1 cellular context compared by ENCODE assay signal in the genomic region with DNA sequence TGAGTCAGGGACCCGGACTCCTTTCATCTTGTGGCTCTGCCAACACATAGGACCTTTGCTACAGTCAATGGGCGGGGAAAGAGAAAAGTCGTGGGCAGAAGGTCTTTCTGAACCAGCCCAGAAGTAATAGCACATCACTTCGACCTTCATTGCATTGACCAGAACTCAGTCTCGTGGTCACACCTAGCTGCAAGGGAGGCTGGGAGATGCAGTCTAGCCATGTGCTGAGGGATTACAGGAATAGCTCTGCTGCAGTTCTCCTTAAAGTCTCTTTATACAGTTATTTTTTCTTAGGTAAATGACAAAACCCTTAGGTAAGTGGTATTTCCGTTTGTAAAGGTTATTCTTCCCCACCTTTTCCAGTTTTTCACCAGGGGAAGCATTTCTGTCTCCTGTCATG.
TF ChIP-seq lines count a peak whose summit lies in the region.

No MANE protein-coding gene starts in this region.

TF ChIP-seq in K562, 482 proteins besides CTCF, POLR2A, EP300 and RAD21:
- TF ChIP-seq CBX1 (IDR thresholded peaks at IDR 0.05; ENCODE audit: low read depth) (no peak), HNRNPK (IDR thresholded peaks at IDR 0.05; ENCODE audit: low read depth, low read length, poor library complexity, severe bottlenecking) (no peak), RFX5 (IDR thresholded peaks at IDR 0.05; ENCODE audit: low read depth, low read length) (no peak), MCM5 (IDR thresholded peaks at IDR 0.05; ENCODE audit: low read depth) (no peak), CEBPB (tag; IDR thresholded peaks at IDR 0.05) (no peak), TRIM28 (IDR thresholded peaks at IDR 0.05) (peak; percentile 33; the same call in 1 of the 2 replicates), PHF8 (IDR thresholded peaks at IDR 0.05; ENCODE audit: borderline replicate concordance, low read length) (no peak), FIP1L1 (IDR thresholded peaks at IDR 0.05; ENCODE audit: low read depth, low read length, poor library complexity, severe bottlenecking) (no peak), TRIM24 (IDR thresholded peaks at IDR 0.05) (peak; percentile 34 to 51; a peak in 3 of 4 replicates), JUNB (CRISPR knock-in tag; conservative IDR thresholded peaks at IDR 0.05) (no peak), MTA1 (IDR thresholded peaks at IDR 0.05; ENCODE audit: borderline replicate concordance) (no peak), L3MBTL2 (IDR thresholded peaks at IDR 0.05) (peak; percentile 25; the same call in 1 of the 2 replicates), CBX5 (IDR thresholded peaks at IDR 0.05; ENCODE audit: borderline replicate concordance, low read depth) (peak; percentile 61; the same call in 1 of the 2 replicates), PRMT5 (CRISPR knock-in tag; IDR thresholded peaks at IDR 0.05) (no peak), CBFB (CRISPR knock-in tag; IDR thresholded peaks at IDR 0.05) (no peak), YY1 (IDR thresholded peaks at IDR 0.05; ENCODE audit: borderline replicate concordance in 1 of 3, control insufficient read depth in 1 of 3, extremely low read depth in 1 of 3, insufficient read depth in 3 of 3, insufficient read length in 1 of 3, insufficient replicate concordance in 2 of 3, low read depth in 1 of 3, low read length in 2 of 3) (no peak), SAFB (IDR thresholded peaks at IDR 0.05; ENCODE audit: borderline replicate concordance, low read depth, low read length) (no peak), SETDB1 (IDR thresholded peaks at IDR 0.05; ENCODE audit: low read length) (no peak), CBX3 (IDR thresholded peaks at IDR 0.05; ENCODE audit: borderline replicate concordance in 1 of 2, low read length in 2 of 2) (peak in 1 of 2 experiments; percentile 96; a peak in 2 of 3 replicates), SIN3A (IDR thresholded peaks at IDR 0.05; ENCODE audit: borderline replicate concordance in 2 of 2, control insufficient read depth in 1 of 2, low read depth in 2 of 2, low read length in 2 of 2) (no peak), HSF4 (CRISPR knock-in tag; IDR thresholded peaks at IDR 0.05; ENCODE audit: borderline replicate concordance) (no peak)
- TF ChIP-seq, protein P1, sequence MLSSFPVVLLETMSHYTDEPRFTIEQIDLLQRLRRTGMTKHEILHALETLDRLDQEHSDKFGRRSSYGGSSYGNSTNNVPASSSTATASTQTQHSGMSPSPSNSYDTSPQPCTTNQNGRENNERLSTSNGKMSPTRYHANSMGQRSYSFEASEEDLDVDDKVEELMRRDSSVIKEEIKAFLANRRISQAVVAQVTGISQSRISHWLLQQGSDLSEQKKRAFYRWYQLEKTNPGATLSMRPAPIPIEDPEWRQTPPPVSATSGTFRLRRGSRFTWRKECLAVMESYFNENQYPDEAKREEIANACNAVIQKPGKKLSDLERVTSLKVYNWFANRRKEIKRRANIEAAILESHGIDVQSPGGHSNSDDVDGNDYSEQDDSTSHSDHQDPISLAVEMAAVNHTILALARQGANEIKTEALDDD (IDR thresholded peaks at IDR 0.05) = no peak
- TF ChIP-seq, protein P2, sequence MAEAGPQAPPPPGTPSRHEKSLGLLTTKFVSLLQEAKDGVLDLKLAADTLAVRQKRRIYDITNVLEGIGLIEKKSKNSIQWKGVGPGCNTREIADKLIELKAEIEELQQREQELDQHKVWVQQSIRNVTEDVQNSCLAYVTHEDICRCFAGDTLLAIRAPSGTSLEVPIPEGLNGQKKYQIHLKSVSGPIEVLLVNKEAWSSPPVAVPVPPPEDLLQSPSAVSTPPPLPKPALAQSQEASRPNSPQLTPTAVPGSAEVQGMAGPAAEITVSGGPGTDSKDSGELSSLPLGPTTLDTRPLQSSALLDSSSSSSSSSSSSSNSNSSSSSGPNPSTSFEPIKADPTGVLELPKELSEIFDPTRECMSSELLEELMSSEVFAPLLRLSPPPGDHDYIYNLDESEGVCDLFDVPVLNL (CRISPR knock-in tag; IDR thresholded peaks at IDR 0.05; ENCODE audit: low read depth) = no peak
- TF ChIP-seq, protein P3, sequence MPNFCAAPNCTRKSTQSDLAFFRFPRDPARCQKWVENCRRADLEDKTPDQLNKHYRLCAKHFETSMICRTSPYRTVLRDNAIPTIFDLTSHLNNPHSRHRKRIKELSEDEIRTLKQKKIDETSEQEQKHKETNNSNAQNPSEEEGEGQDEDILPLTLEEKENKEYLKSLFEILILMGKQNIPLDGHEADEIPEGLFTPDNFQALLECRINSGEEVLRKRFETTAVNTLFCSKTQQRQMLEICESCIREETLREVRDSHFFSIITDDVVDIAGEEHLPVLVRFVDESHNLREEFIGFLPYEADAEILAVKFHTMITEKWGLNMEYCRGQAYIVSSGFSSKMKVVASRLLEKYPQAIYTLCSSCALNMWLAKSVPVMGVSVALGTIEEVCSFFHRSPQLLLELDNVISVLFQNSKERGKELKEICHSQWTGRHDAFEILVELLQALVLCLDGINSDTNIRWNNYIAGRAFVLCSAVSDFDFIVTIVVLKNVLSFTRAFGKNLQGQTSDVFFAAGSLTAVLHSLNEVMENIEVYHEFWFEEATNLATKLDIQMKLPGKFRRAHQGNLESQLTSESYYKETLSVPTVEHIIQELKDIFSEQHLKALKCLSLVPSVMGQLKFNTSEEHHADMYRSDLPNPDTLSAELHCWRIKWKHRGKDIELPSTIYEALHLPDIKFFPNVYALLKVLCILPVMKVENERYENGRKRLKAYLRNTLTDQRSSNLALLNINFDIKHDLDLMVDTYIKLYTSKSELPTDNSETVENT (CRISPR knock-in tag; IDR thresholded peaks at IDR 0.05) = no peak
- TF ChIP-seq, protein P4, sequence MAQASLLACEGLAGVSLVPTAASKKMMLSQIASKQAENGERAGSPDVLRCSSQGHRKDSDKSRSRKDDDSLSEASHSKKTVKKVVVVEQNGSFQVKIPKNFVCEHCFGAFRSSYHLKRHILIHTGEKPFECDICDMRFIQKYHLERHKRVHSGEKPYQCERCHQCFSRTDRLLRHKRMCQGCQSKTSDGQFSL (CRISPR knock-in tag; IDR thresholded peaks at IDR 0.05) = no peak
- TF ChIP-seq, protein P4 (tag; IDR thresholded peaks at IDR 0.05) = no peak
- TF ChIP-seq, protein P5, sequence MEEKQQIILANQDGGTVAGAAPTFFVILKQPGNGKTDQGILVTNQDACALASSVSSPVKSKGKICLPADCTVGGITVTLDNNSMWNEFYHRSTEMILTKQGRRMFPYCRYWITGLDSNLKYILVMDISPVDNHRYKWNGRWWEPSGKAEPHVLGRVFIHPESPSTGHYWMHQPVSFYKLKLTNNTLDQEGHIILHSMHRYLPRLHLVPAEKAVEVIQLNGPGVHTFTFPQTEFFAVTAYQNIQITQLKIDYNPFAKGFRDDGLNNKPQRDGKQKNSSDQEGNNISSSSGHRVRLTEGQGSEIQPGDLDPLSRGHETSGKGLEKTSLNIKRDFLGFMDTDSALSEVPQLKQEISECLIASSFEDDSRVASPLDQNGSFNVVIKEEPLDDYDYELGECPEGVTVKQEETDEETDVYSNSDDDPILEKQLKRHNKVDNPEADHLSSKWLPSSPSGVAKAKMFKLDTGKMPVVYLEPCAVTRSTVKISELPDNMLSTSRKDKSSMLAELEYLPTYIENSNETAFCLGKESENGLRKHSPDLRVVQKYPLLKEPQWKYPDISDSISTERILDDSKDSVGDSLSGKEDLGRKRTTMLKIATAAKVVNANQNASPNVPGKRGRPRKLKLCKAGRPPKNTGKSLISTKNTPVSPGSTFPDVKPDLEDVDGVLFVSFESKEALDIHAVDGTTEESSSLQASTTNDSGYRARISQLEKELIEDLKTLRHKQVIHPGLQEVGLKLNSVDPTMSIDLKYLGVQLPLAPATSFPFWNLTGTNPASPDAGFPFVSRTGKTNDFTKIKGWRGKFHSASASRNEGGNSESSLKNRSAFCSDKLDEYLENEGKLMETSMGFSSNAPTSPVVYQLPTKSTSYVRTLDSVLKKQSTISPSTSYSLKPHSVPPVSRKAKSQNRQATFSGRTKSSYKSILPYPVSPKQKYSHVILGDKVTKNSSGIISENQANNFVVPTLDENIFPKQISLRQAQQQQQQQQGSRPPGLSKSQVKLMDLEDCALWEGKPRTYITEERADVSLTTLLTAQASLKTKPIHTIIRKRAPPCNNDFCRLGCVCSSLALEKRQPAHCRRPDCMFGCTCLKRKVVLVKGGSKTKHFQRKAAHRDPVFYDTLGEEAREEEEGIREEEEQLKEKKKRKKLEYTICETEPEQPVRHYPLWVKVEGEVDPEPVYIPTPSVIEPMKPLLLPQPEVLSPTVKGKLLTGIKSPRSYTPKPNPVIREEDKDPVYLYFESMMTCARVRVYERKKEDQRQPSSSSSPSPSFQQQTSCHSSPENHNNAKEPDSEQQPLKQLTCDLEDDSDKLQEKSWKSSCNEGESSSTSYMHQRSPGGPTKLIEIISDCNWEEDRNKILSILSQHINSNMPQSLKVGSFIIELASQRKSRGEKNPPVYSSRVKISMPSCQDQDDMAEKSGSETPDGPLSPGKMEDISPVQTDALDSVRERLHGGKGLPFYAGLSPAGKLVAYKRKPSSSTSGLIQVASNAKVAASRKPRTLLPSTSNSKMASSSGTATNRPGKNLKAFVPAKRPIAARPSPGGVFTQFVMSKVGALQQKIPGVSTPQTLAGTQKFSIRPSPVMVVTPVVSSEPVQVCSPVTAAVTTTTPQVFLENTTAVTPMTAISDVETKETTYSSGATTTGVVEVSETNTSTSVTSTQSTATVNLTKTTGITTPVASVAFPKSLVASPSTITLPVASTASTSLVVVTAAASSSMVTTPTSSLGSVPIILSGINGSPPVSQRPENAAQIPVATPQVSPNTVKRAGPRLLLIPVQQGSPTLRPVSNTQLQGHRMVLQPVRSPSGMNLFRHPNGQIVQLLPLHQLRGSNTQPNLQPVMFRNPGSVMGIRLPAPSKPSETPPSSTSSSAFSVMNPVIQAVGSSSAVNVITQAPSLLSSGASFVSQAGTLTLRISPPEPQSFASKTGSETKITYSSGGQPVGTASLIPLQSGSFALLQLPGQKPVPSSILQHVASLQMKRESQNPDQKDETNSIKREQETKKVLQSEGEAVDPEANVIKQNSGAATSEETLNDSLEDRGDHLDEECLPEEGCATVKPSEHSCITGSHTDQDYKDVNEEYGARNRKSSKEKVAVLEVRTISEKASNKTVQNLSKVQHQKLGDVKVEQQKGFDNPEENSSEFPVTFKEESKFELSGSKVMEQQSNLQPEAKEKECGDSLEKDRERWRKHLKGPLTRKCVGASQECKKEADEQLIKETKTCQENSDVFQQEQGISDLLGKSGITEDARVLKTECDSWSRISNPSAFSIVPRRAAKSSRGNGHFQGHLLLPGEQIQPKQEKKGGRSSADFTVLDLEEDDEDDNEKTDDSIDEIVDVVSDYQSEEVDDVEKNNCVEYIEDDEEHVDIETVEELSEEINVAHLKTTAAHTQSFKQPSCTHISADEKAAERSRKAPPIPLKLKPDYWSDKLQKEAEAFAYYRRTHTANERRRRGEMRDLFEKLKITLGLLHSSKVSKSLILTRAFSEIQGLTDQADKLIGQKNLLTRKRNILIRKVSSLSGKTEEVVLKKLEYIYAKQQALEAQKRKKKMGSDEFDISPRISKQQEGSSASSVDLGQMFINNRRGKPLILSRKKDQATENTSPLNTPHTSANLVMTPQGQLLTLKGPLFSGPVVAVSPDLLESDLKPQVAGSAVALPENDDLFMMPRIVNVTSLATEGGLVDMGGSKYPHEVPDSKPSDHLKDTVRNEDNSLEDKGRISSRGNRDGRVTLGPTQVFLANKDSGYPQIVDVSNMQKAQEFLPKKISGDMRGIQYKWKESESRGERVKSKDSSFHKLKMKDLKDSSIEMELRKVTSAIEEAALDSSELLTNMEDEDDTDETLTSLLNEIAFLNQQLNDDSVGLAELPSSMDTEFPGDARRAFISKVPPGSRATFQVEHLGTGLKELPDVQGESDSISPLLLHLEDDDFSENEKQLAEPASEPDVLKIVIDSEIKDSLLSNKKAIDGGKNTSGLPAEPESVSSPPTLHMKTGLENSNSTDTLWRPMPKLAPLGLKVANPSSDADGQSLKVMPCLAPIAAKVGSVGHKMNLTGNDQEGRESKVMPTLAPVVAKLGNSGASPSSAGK (IDR thresholded peaks at IDR 0.05) = peak; percentile 40; the same call in 1 of the 2 replicates
- TF ChIP-seq, protein P6, sequence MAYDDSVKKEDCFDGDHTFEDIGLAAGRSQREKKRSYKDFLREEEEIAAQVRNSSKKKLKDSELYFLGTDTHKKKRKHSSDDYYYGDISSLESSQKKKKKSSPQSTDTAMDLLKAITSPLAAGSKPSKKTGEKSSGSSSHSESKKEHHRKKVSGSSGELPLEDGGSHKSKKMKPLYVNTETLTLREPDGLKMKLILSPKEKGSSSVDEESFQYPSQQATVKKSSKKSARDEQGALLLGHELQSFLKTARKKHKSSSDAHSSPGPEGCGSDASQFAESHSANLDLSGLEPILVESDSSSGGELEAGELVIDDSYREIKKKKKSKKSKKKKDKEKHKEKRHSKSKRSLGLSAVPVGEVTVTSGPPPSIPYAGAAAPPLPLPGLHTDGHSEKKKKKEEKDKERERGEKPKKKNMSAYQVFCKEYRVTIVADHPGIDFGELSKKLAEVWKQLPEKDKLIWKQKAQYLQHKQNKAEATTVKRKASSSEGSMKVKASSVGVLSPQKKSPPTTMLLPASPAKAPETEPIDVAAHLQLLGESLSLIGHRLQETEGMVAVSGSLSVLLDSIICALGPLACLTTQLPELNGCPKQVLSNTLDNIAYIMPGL (CRISPR knock-in tag; IDR thresholded peaks at IDR 0.05) = no peak
- TF ChIP-seq, protein P7, sequence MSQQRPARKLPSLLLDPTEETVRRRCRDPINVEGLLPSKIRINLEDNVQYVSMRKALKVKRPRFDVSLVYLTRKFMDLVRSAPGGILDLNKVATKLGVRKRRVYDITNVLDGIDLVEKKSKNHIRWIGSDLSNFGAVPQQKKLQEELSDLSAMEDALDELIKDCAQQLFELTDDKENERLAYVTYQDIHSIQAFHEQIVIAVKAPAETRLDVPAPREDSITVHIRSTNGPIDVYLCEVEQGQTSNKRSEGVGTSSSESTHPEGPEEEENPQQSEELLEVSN (IDR thresholded peaks at IDR 0.05; ENCODE audit: borderline replicate concordance in 1 of 2, extremely low read depth in 1 of 2, insufficient read depth in 1 of 2, insufficient read length in 1 of 2, low read depth in 1 of 2, low read length in 1 of 2, poor library complexity in 1 of 2, severe bottlenecking in 1 of 2) = peak in 1 of 2 experiments; percentile 80
